ENCODE assay signal across 29 cellular contexts in genomic region chr6:13165518-13166186, GRCh38.
DNase-seq lines count a peak whose midpoint lies in the region; ATAC-seq and TF ChIP-seq lines count a peak whose summit lies in the region.
"Had no signal": no experiment of that assay in that cellular context is flagged by ENCODE, and none has a peak within 500 bp of the region (broad histone marks: within the 10 kb centered on the region; RNA-seq: fewer than 3 reads in every experiment).

No MANE protein-coding gene starts in this region.

- H3K4me1 ChIP-seq in PC-3 (ENCODE audit: insufficient read depth, low read length) (no peaks in the 10 kb centered on the region), fibroblast of lung (ENCODE audit: control insufficient read depth, extremely low read depth, insufficient read depth, low read length) (no peaks in the 10 kb centered on the region), psoas muscle (no peaks in the 10 kb centered on the region)
- H3K4me1 ChIP-seq: esophagus squamous epithelium, right atrium auricular region, suprapubic skin, upper lobe of right lung had no signal

- H3K27ac ChIP-seq in PC-3 (ENCODE audit: low read length) (no peak overlapping the region), fibroblast of lung (ENCODE audit: insufficient read depth, low read length) (no peak overlapping the region), psoas muscle (no peak overlapping the region)
- H3K27ac ChIP-seq: esophagus squamous epithelium, GM23248, ovary, right atrium auricular region, suprapubic skin, upper lobe of right lung, WERI-Rb-1 had no signal

- H3K36me3 ChIP-seq in PC-3 (ENCODE audit: low read depth, low read length) (no peaks in the 10 kb centered on the region), fibroblast of lung (ENCODE audit: control insufficient read depth, insufficient read depth, low read length) (no peaks in the 10 kb centered on the region), psoas muscle (ENCODE audit: insufficient read depth in 1 of 2, low read depth in 1 of 2) (no peaks in the 10 kb centered on the region)
- H3K36me3 ChIP-seq: esophagus squamous epithelium, MG63, ovary, right atrium auricular region, suprapubic skin, upper lobe of right lung, WERI-Rb-1 had no signal

- WGBS in psoas muscle, 3 donors: 56 to 63% (median 57%) methylated on average over 10 of the region's 10 CpGs

- H3K9ac ChIP-seq in PC-3 (ENCODE audit: low read length) (no peak overlapping the region), fibroblast of lung (ENCODE audit: insufficient read depth, low read length) (no peak overlapping the region)
- H3K9ac ChIP-seq: GM23248 had no signal

- TF ChIP-seq CTCF in PC-3 (conservative IDR thresholded peaks at IDR 0.05; ENCODE audit: low read depth, low read length): no peak
- no peak for TF ChIP-seq CTCF in fibroblast of lung (conservative IDR thresholded peaks at IDR 0.05 in 1 of 2, IDR thresholded peaks at IDR 0.05 in 1 of 2; ENCODE audit: low read depth in 1 of 2, low read length in 2 of 2)
- TF ChIP-seq CTCF in psoas muscle (IDR thresholded peaks at IDR 0.05): no peak

- intact Hi-C loops in PC-3 (cut with micrococcal nuclease): no loop called here
- intact Hi-C loops in psoas muscle (cut with DNase I): no loop called here

- no peaks in the 10 kb centered on the region for H3F3A ChIP-seq in PC-3 (ENCODE audit: low read length, unreplicated experiment)

- no TSS peak for BruUV-seq in PC-3 (replicated peaks; lab: Mats Ljungman, UMichigan)

- H3K4me2 ChIP-seq in PC-3 (ENCODE audit: low read length): peak overlapping the region; percentile 59
- peak overlapping the region; percentile 35 for H3K4me2 ChIP-seq in fibroblast of lung (ENCODE audit: extremely low read depth, insufficient read depth, low read length)

- POLR2A ChIA-PET in PC-3 (lab: Charles Lee; ENCODE audit: unreplicated experiment): no interaction called here

- H3K9me3 ChIP-seq in PC-3 (ENCODE audit: low read length): no peaks in the 10 kb centered on the region
- H3K9me3 ChIP-seq in fibroblast of lung (ENCODE audit: control insufficient read depth, insufficient read depth, low read depth, low read length): no peaks in the 10 kb centered on the region
- H3K9me3 ChIP-seq in psoas muscle: no peaks in the 10 kb centered on the region
- H3K9me3 ChIP-seq: esophagus squamous epithelium, MG63, ovary, right atrium auricular region, suprapubic skin, upper lobe of right lung had no signal

- DNase-seq in ELF-1 (ENCODE audit: low read depth, low spot score): peak; percentile 25
- DNase-seq in PC-3: no peak
- DNase-seq in fibroblast of lung (ENCODE audit: low read depth in 2 of 2): peak in 1 of 2 donors; percentile 8
- DNase-seq in renal cortical epithelial cell (ENCODE audit: low read depth): peak; percentile 54
- no peak for DNase-seq in psoas muscle
- DNase-seq in NOMO-1 treated with DMSO at 0.1 percent for 48 hours (lab: John Stamatoyannopoulos, UW; ENCODE audit: unreplicated experiment): no peak
- DNase-seq: activated CD4-positive, alpha-beta T cell treated with anti-CD3 and anti-CD28 coated beads, Interleukin-2, amount 10 ng/mL, durations not matched to agents 24 days and 14 days; activated gamma-delta T cell; activated T-cell treated with anti-CD3 and anti-CD28 coated beads, Interleukin-2, amount 50 U/mL, for 1 hour; caudate nucleus; CD4-positive, CD25-positive, alpha-beta regulatory T cell; cortex of kidney; endodermal cell; esophagus squamous epithelium; GM23248; MG63; naive thymus-derived CD8-positive, alpha-beta T cell; NCI-H2029 treated with DMSO at 0.1 percent for 48 hours; NCI-H345; NCI-H774; ovary; stimulated activated CD4-positive, alpha-beta T cell treated with anti-CD3 and anti-CD28 coated beads, Interleukin-12 subunit alpha, Interleukin-12 subunit beta, amount 100 ng/mL, for 4 hours; stimulated activated CD4-positive, alpha-beta T cell treated with anti-CD3 and anti-CD28 coated beads, Interleukin-4, amount 100 ng/mL, for 24 hours; upper lobe of right lung; WERI-Rb-1 had no signal

- H3K4me3 ChIP-seq in PC-3 (ENCODE audit: low read length) (peak overlapping the region; percentile 35; the same call in 1 of the 2 replicates), fibroblast of lung (replicated peaks in 1 of 4; ENCODE audit: control extremely low read depth in 1 of 4, insufficient read depth in 1 of 4, low read depth in 3 of 4, low read length in 4 of 4) (peak overlapping the region in 2 of 4 experiments; percentile 7 to 26), psoas muscle (no peak overlapping the region)
- H3K4me3 ChIP-seq: esophagus squamous epithelium, GM23248, MG63, ovary, right atrium auricular region, suprapubic skin, upper lobe of right lung had no signal

- CTCF ChIA-PET in PC-3 (lab: Charles Lee): no interaction called here

- H4K20me1 ChIP-seq in PC-3 (ENCODE audit: low read length) (no peaks in the 10 kb centered on the region), fibroblast of lung (ENCODE audit: control insufficient read depth, extremely low read depth, insufficient read depth, low read length) (no peaks in the 10 kb centered on the region)

- H3K79me2 ChIP-seq in PC-3 (ENCODE audit: low read length) (no peaks in the 10 kb centered on the region), fibroblast of lung (ENCODE audit: control insufficient read depth, insufficient read depth, low read length) (no peaks in the 10 kb centered on the region)

- no peaks in the 10 kb centered on the region for H3K9me2 ChIP-seq in PC-3 (replicated peaks; ENCODE audit: low read length)

- ATAC-seq in PC-3 (0 out of 2 replicates have a peak, but pooled peaks have one; percentile 15), psoas muscle (no peak), HG03045 (IDR thresholded peaks at IDR 0.05; ENCODE audit: unreplicated experiment) (no peak)
- ATAC-seq: naive thymus-derived CD8-positive, alpha-beta T cell; stimulated activated memory B cell treated with anti-CD40 and anti-IgM and Interleukin-4, amounts not matched to agents 10 μg/mL and 1 μg/mL and 100 μg/mL, for 72 hours; upper lobe of right lung had no signal

- no peak overlapping the region for H2AFZ ChIP-seq in PC-3 (ENCODE audit: low read length)
- peak overlapping the region; percentile 9 for H2AFZ ChIP-seq in fibroblast of lung (ENCODE audit: low read length)
- H2AFZ ChIP-seq: GM23248 had no signal

- H3K27me3 ChIP-seq in PC-3 (ENCODE audit: low read length): peaks cover 79% of the 10 kb centered on the region
- H3K27me3 ChIP-seq in fibroblast of lung (ENCODE audit: control insufficient read depth, insufficient read depth, low read length): no peaks in the 10 kb centered on the region
- H3K27me3 ChIP-seq in psoas muscle (ENCODE audit: insufficient read depth in 3 of 3, low read length in 2 of 3): no peaks in the 10 kb centered on the region
- H3K27me3 ChIP-seq: esophagus squamous epithelium, ovary, right atrium auricular region, suprapubic skin, upper lobe of right lung had no signal

Comparison
In these comparisons a context has a peak if more than half of its experiments do, and no peak if none do; other contexts are left out.
1. DNase-seq: peak in ELF-1 (single experiment) and renal cortical epithelial cell (single experiment); none in PC-3 (single experiment), psoas muscle (0 of 2) and NOMO-1 treated with DMSO at 0.1 percent for 48 hours (single experiment).